Comparison of ENCODE assay signal across 1 cellular context in genomic region chr17:83113381-83113780, GRCh38.
TF ChIP-seq lines count a peak whose summit lies in the region.

No MANE protein-coding gene starts in this region.

TF ChIP-seq in WTC11, 78 proteins besides CTCF, POLR2A, EP300 and RAD21 (continued from another document):
- TF ChIP-seq ZNF512 (CRISPR knock-in tag; IDR thresholded peaks at IDR 0.05; ENCODE audit: borderline replicate concordance) (no peak), ZBTB43 (CRISPR knock-in tag; IDR thresholded peaks at IDR 0.05) (no peak), USF2 (CRISPR knock-in tag; IDR thresholded peaks at IDR 0.05) (no peak), ZNF121 (CRISPR knock-in tag; IDR thresholded peaks at IDR 0.05) (no peak)
